9 cellular contexts compared by ENCODE assay signal in the genomic region with DNA sequence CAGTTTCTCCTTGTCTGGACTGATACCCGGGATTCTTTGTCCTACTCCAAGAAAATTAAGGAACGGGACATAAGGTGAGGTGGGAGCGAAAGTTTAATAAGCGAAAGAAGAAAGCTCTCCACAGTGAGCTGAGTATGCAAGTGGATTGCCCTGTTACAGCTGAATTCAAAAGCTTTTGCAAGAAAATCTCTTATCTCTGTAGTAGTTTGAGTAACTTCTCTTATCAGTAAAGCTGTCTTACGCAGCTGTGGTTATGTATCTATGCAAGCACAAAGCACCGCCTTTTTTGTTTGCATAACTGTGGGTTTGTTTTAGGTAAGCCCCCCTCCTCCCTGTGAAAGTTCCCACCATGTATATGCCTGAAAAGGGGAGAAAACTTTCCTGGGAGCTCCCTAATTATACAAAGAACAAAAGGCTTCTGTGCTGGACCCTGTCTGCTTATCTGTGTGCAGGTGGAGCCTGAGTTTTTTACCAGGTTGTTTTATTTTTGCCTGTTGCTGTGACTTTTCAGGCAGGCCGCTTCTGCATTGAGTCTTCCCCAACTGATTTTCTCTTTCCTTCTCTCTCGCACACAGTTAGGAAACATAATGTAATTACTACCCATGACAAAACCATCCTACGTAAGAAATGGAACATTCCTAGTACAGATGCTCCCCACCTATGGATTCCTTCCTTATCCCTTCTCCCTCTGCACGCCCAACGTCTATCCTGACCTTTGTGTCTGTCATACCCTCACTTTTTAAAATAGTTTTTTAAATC. TPM values are rescaled to one million over a fixed set of nuclear protein-coding genes. Genes with fewer than 3 reads are reported as not detected.
DNase-seq lines count a peak whose midpoint lies in the region; ATAC-seq and TF ChIP-seq lines count a peak whose summit lies in the region.
"Had no signal": no experiment of that assay in that cellular context is flagged by ENCODE, and none has a peak within 500 bp of the region (broad histone marks: within the 10 kb centered on the region; RNA-seq: fewer than 3 reads in every experiment).

No MANE protein-coding gene starts in this region.

- peaks cover 5 to 13% (median 8%) of the 10 kb centered on the region in 3 donors for H3K4me1 ChIP-seq in skeletal muscle tissue (ENCODE audit: control insufficient read depth in 3 of 3, insufficient read depth in 3 of 3, low read length in 3 of 3)

- no peaks in the 10 kb centered on the region for H3K36me3 ChIP-seq in skeletal muscle tissue (ENCODE audit: control insufficient read depth in 3 of 3, insufficient read depth in 3 of 3, low read length in 3 of 3)

- H3K4me1 Mint-ChIP-seq in activated CD8-positive, alpha-beta T cell treated with anti-CD3 and anti-CD28 coated beads for 36 hours (ENCODE audit: low read depth): peaks cover 9% of the 10 kb centered on the region
- peaks cover 5% of the 10 kb centered on the region; the same call in 1 of the 2 replicates for H3K4me1 Mint-ChIP-seq in HFFc6 (ENCODE audit: low read depth)

- H3K27ac ChIP-seq in skeletal muscle tissue (ENCODE audit: low read depth, low read length): no peak overlapping the region
- H3K27ac ChIP-seq: epithelial cell of prostate had no signal

- H3K4me3 ChIP-seq in iPS-11a (ENCODE audit: low read depth, low read length): peak overlapping the region; percentile 22
- peak overlapping the region in 2 of 3 donors; percentile 68 to 71 for H3K4me3 ChIP-seq in skeletal muscle tissue (ENCODE audit: low read length in 3 of 3)

- peak overlapping the region; percentile 74 for H3K4me3 Mint-ChIP-seq in activated CD8-positive, alpha-beta T cell treated with anti-CD3 and anti-CD28 coated beads for 36 hours
- H3K4me3 Mint-ChIP-seq in HFFc6: no peak overlapping the region

- ATAC-seq in activated CD8-positive, alpha-beta T cell treated with anti-CD3 and anti-CD28 coated beads for 36 hours: no peak
- ATAC-seq in GM19452 (IDR thresholded peaks at IDR 0.05; ENCODE audit: unreplicated experiment): no peak

- no peaks in the 10 kb centered on the region for H3K9me3 ChIP-seq in skeletal muscle tissue (ENCODE audit: control insufficient read depth in 3 of 3, low read length in 3 of 3)

- no peak overlapping the region for H3K27ac Mint-ChIP-seq in activated CD8-positive, alpha-beta T cell treated with anti-CD3 and anti-CD28 coated beads for 36 hours
- H3K27ac Mint-ChIP-seq in HFFc6: no peak overlapping the region

- no peaks in the 10 kb centered on the region for H3K36me3 Mint-ChIP-seq in activated CD8-positive, alpha-beta T cell treated with anti-CD3 and anti-CD28 coated beads for 36 hours (ENCODE audit: low read depth)
- H3K36me3 Mint-ChIP-seq in HFFc6 (ENCODE audit: low read depth): no peaks in the 10 kb centered on the region

- peak; percentile 74 for DNase-seq in HuH-7.5 (ENCODE audit: low spot score)
- no peak for DNase-seq in activated CD8-positive, alpha-beta T cell treated with anti-CD3 and anti-CD28 coated beads for 36 hours
- no peak for DNase-seq in HFFc6
- DNase-seq in activated effector memory CD4-positive, alpha-beta T cell treated with Interleukin-2 at 50 U/mL for 16 hours: no peak
- DNase-seq: NCI-H2029 treated with DMSO at 0.1 percent for 48 hours had no signal

- H3K9ac ChIP-seq in skeletal muscle tissue (ENCODE audit: low read depth in 1 of 3, low read length in 3 of 3): peak overlapping the region in 2 of 3 donors; percentile 38 to 59

- TF ChIP-seq CTCF in activated CD8-positive, alpha-beta T cell treated with anti-CD3 and anti-CD28 coated beads for 36 hours (IDR thresholded peaks at IDR 0.05): no peak
- no peak for TF ChIP-seq CTCF in HFFc6 (IDR thresholded peaks at IDR 0.05)

- POLR2A ChIA-PET in activated CD8-positive, alpha-beta T cell treated with anti-CD3 and anti-CD28 coated beads for 36 hours (lab: Charles Lee): interaction anchor here (0.6 kb wide), 1 partner anchor 193 kb away, joined by 3 read pairs; no protein-coding TSS in a partner anchor

- peaks cover 0 to 5% (median 2%) of the 10 kb centered on the region in 3 donors for H3K27me3 ChIP-seq in skeletal muscle tissue (ENCODE audit: control insufficient read depth in 3 of 3, insufficient read depth in 3 of 3, low read length in 3 of 3)

- intact Hi-C loops in activated CD8-positive, alpha-beta T cell treated with anti-CD3 and anti-CD28 coated beads for 36 hours (cut with micrococcal nuclease): no loop called here

- H3K27me3 Mint-ChIP-seq in activated CD8-positive, alpha-beta T cell treated with anti-CD3 and anti-CD28 coated beads for 36 hours: peaks cover 23% of the 10 kb centered on the region
- H3K27me3 Mint-ChIP-seq in HFFc6 (ENCODE audit: insufficient read depth): peaks cover 44% of the 10 kb centered on the region

- CTCF ChIA-PET in activated CD8-positive, alpha-beta T cell treated with anti-CD3 and anti-CD28 coated beads for 36 hours (lab: Charles Lee): interaction anchor here (0.9 to 5.3 kb wide), 5 partner anchors 12 to 246 kb away, joined by 3 to 47 read pairs (median 4); no protein-coding TSS in a partner anchor

- no peaks in the 10 kb centered on the region for H3K9me3 Mint-ChIP-seq in activated CD8-positive, alpha-beta T cell treated with anti-CD3 and anti-CD28 coated beads for 36 hours
- H3K9me3 Mint-ChIP-seq in HFFc6: no peaks in the 10 kb centered on the region

RNA-seq across cellular contexts. Expression of gene PLAAT5, which starts 0.8 kb away (rescaled TPM):
- total RNA-seq in activated CD8-positive, alpha-beta T cell treated with anti-CD3 and anti-CD28 coated beads for 36 hours: under 1 TPM; 0.16 to 0.29 TPM
- 3.7 TPM for total RNA-seq in skeletal muscle tissue
- not detected for total RNA-seq in HFFc6 (2021; fragmentation: NEBNext Ultra II Directional; extraction: Animal tissue kit (Norgen Biotek cat#: 25700))

RNA-seq across cellular contexts. Expression of gene LGALS12, which starts 14.1 kb away (rescaled TPM):
- total RNA-seq in activated CD8-positive, alpha-beta T cell treated with anti-CD3 and anti-CD28 coated beads for 36 hours: not detected
- total RNA-seq in skeletal muscle tissue: 9.9 TPM
- total RNA-seq in HFFc6 (2021; fragmentation: NEBNext Ultra II Directional; extraction: Animal tissue kit (Norgen Biotek cat#: 25700)): not detected

RNA-seq across cellular contexts. Expression of gene PLAAT4, which starts 44.8 kb away (rescaled TPM):
- total RNA-seq in activated CD8-positive, alpha-beta T cell treated with anti-CD3 and anti-CD28 coated beads for 36 hours: 10 to 100 TPM; 24.1 to 26.2 TPM
- 6.3 TPM for total RNA-seq in skeletal muscle tissue
- 1 to 10 TPM in 1 of 6 experiments, under 1 TPM in 4, not detected in 1; 0.43 to 1.9 (median 0.82) TPM for total RNA-seq in HFFc6 (2021; fragmentation: NEBNext Ultra II Directional; extraction: Animal tissue kit (Norgen Biotek cat#: 25700))

Comparison
In these comparisons a context has a peak if more than half of its experiments do, and no peak if none do; other contexts are left out.
1. RNA of gene LGALS12, which starts 14.1 kb away (total RNA-seq): 9.9 TPM in skeletal muscle tissue (single experiment); not detected in activated CD8-positive, alpha-beta T cell treated with anti-CD3 and anti-CD28 coated beads for 36 hours and not detected in HFFc6; every median in the first group is over 10 times any median in the second.